In genomic region chr20:32277361-32278198, GRCh38 we compare ENCODE assay signal across 8 cellular contexts. TPM values are rescaled to one million over a fixed set of nuclear protein-coding genes. Genes with fewer than 3 reads are reported as not detected.
DNase-seq lines count a peak whose midpoint lies in the region; ATAC-seq and TF ChIP-seq lines count a peak whose summit lies in the region.

TSS of gene KIF3B (plus strand) at chr20:32277651. CDS start at chr20:32309778, 32,127 bp downstream.

- H3K36me3 Mint-ChIP-seq in T-cell = peaks cover 12% of the 10 kb centered on the region

- DNase-seq in GM10266 (ENCODE audit: extremely low spot score) (peak; percentile 96), NCI-H1436 (lab: John Stamatoyannopoulos, UW) (peak; percentile 91), T-cell (peak; percentile 58 to 87 (median 81)), adipocyte (ENCODE audit: low read depth) (peak; percentile 94), cardiac septum (ENCODE audit: low spot score) (peak; percentile 93), thyroid gland (peak; percentile 85 to 89)

- no peaks in the 10 kb centered on the region for H3K27me3 Mint-ChIP-seq in T-cell

- peak within 1 kb of the TSS; percentile 57 for H3K27ac ChIP-seq in parathyroid adenoma
- peak within 1 kb of the TSS; percentile 57 to 87 (median 64) for H3K27ac ChIP-seq in thyroid gland

- H3K4me3 ChIP-seq in adipocyte (ENCODE audit: low read length) (peak within 1 kb of the TSS; percentile 95), parathyroid adenoma (ENCODE audit: low read depth, low read length) (peak within 1 kb of the TSS; percentile 93), thyroid gland (replicated peaks in 1 of 3) (peak within 1 kb of the TSS; percentile 66 to 93 (median 73))

- H3K9ac ChIP-seq in adipocyte (ENCODE audit: low read length) = peak within 1 kb of the TSS; percentile 91
- peak within 1 kb of the TSS; percentile 82 for H3K9ac ChIP-seq in parathyroid adenoma

- intact Hi-C loops in cardiac septum (cut with DNase I) = loop anchor here (5.0 kb wide), 2 partner anchors 70 to 80 kb away; partner anchors contain the start of genes ASXL1, PLAGL2 and POFUT1
- intact Hi-C loops in thyroid gland (cut with DNase I) = no loop called here

- H3K36me3 ChIP-seq in adipocyte (ENCODE audit: control insufficient read depth, insufficient read depth, low read length, severe bottlenecking) (no peaks in the 10 kb centered on the region), parathyroid adenoma (ENCODE audit: control insufficient read depth, insufficient read depth, low read length) (no peaks in the 10 kb centered on the region), thyroid gland (no peaks in the 10 kb centered on the region)

- peak within 1 kb of the TSS; percentile 100 for H3K4me2 ChIP-seq in parathyroid adenoma (ENCODE audit: low read length)

- peak within 1 kb of the TSS; percentile 78 to 90 (median 89) for H3K4me3 Mint-ChIP-seq in T-cell

- CTCF ChIA-PET in T-cell (lab: Charles Lee) = no interaction called here

- H3K4me1 ChIP-seq in adipocyte (ENCODE audit: control insufficient read depth, insufficient read depth, low read length) = peaks cover 11% of the 10 kb centered on the region
- H3K4me1 ChIP-seq in parathyroid adenoma = peaks cover 24% of the 10 kb centered on the region
- peaks cover 15 to 25% of the 10 kb centered on the region in 2 donors for H3K4me1 ChIP-seq in thyroid gland

- H2AFZ ChIP-seq in parathyroid adenoma = peak within 1 kb of the TSS; percentile 92

- peaks cover 15% of the 10 kb centered on the region for H3K79me2 ChIP-seq in parathyroid adenoma

- H3K9me3 Mint-ChIP-seq in T-cell = no peaks in the 10 kb centered on the region

- 3 to 4% methylated on average over 25 to 32 of the region's 62 CpGs for WGBS in thyroid gland, 2 donors

- POLR2A ChIA-PET in T-cell (lab: Charles Lee) = no interaction called here

- ATAC-seq in HG02759 (IDR thresholded peaks at IDR 0.05; ENCODE audit: unreplicated experiment) (peak; percentile 89), T-cell (replicated peaks in 1 of 4) (peak; percentile 87 to 97 (median 92))

- H3K9me3 ChIP-seq in adipocyte (ENCODE audit: control insufficient read depth, low read length) (no peaks in the 10 kb centered on the region), parathyroid adenoma (ENCODE audit: control insufficient read depth, low read length) (no peaks in the 10 kb centered on the region), thyroid gland (no peaks in the 10 kb centered on the region)

- peak in 1 of 2 donors; percentile 68 for TF ChIP-seq POLR2A in thyroid gland (IDR thresholded peaks at IDR 0.05)

- H3K27ac Mint-ChIP-seq in T-cell = peak within 1 kb of the TSS; percentile 82 to 93

- TF ChIP-seq CTCF in GM10266 (IDR thresholded peaks at IDR 0.05; ENCODE audit: control insufficient read depth, insufficient read depth, low read depth, missing control alignments) (no peak), parathyroid adenoma (IDR thresholded peaks at IDR 0.05) (no peak), thyroid gland (IDR thresholded peaks at IDR 0.05) (no peak)

- H3K4me1 Mint-ChIP-seq in T-cell = peaks cover 24 to 50% (median 47%) of the 10 kb centered on the region in 3 donors

- H3K27me3 ChIP-seq in adipocyte (replicated peaks; ENCODE audit: control insufficient read depth, insufficient read depth, low read length) = no peaks in the 10 kb centered on the region
- H3K27me3 ChIP-seq in parathyroid adenoma (ENCODE audit: control insufficient read depth, insufficient read depth, low read length) = no peaks in the 10 kb centered on the region
- H3K27me3 ChIP-seq in thyroid gland = no peaks in the 10 kb centered on the region

RNA-seq across cellular contexts. Expression of gene KIF3B, which starts in this region (rescaled TPM):
- total RNA-seq in T-cell (10 to 100 TPM; 11.3 to 14.6 (median 13.6) TPM), cardiac septum (17.3 TPM), thyroid gland (10 to 100 TPM; 31.0 to 35.5 (median 32.7) TPM)

Comparison
In these comparisons a context has a peak if more than half of its experiments do, and no peak if none do; other contexts are left out.
1. Peak in every context shown above with its lines: DNase-seq, ATAC-seq, H3K4me3 ChIP-seq and H3K27ac ChIP-seq.